Comparison of ENCODE assay signal across 8 cellular contexts in the genomic region with DNA sequence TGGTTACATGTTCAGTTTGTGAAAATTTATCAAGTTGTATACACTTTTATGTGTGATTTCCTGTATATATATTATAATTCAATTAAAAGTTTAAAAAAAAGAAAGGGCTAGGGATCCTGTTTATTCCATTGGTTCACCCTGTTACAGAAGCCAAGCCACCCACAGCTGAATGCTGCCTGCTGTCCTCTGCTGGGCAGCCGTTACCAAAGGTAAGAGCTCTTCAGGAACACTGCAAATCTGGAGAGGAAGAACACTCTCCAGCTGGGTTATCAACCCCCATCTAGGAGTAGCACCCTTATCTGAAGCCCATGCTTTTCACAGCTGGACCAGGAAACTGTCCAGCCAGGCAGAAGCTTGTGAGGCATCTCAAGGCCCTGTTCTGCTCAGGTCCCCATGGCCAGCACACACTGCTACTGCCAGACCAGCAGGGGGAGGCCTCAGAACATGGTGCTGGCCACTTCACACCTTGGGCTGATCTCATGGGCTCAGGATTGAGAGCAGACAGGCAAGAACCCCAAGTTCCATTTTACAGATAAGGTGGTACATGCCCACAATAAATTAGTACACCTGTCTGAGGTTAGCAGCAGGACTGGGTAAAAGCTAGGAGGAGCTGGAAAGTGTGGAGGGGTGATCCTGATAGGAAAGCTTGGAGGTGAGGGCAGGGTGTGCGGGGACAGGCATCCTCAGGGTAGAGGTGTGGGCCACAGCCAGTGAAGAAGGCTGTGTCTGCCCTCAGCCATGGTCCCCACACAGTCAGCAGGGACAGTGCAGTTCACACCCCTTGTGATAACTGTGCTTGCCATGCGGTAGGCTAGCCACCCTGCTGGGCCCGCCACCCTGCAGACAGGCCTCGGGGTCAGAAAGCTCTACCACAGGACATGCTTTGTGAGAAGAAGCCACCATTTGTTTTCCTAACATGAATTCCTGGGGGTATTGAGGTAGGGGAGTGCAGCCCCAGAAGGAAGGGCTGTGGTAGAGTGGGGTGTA. TPM values are rescaled to one million over a fixed set of nuclear protein-coding genes. Genes with fewer than 3 reads are reported as not detected.
DNase-seq lines count a peak whose midpoint lies in the region; ATAC-seq and TF ChIP-seq lines count a peak whose summit lies in the region.

No MANE protein-coding gene starts in this region.

- H3K36me3 ChIP-seq in upper lobe of right lung (peaks cover 42% of the 10 kb centered on the region), suprapubic skin (peaks cover 51% of the 10 kb centered on the region)

- TF ChIP-seq EP300 in suprapubic skin (IDR thresholded peaks at IDR 0.05): no peak

- H3K27me3 ChIP-seq in upper lobe of right lung (no peaks in the 10 kb centered on the region), suprapubic skin (no peaks in the 10 kb centered on the region)

- H3K9me3 ChIP-seq in upper lobe of right lung (no peaks in the 10 kb centered on the region), suprapubic skin (no peaks in the 10 kb centered on the region)

- DNase-seq in NCI-H1436 (lab: John Stamatoyannopoulos, UW): peak; percentile 45
- no peak for DNase-seq in NCI-H1436 treated with DMSO at 0.1 percent for 48 hours (lab: John Stamatoyannopoulos, UW)
- DNase-seq in NCI-H2029 treated with DMSO at 0.1 percent for 48 hours (lab: John Stamatoyannopoulos, UW): peak; percentile 58
- DNase-seq in activated CD4-positive, alpha-beta T cell treated with anti-CD3 and anti-CD28 coated beads for 24 hours (ENCODE audit: low read depth in 2 of 2): peak; percentile 6 to 15
- DNase-seq in ecto neural progenitor cell (ENCODE audit: low spot score): peak; percentile 72
- DNase-seq in myocyte (ENCODE audit: low read depth): peak; percentile 65
- peak; percentile 73 for DNase-seq in upper lobe of right lung
- DNase-seq in suprapubic skin (ENCODE audit: low spot score in 2 of 2): no peak

- WGBS in suprapubic skin: 97% methylated on average over 5 of the region's 5 CpGs

- H3K4me3 ChIP-seq in upper lobe of right lung: no peak overlapping the region
- no peak overlapping the region for H3K4me3 ChIP-seq in suprapubic skin

- TF ChIP-seq CTCF in upper lobe of right lung (IDR thresholded peaks at IDR 0.05): peak; percentile 70
- peak in 1 of 2 donors; percentile 42 for TF ChIP-seq CTCF in suprapubic skin (IDR thresholded peaks at IDR 0.05)

- H3K27ac ChIP-seq in upper lobe of right lung (no peak overlapping the region), suprapubic skin (no peak overlapping the region)

- peak; percentile 94 for ATAC-seq in upper lobe of right lung

- H3K4me1 ChIP-seq in upper lobe of right lung (peaks cover 6% of the 10 kb centered on the region), suprapubic skin (peaks cover 26% of the 10 kb centered on the region)

- TF ChIP-seq POLR2A in suprapubic skin (IDR thresholded peaks at IDR 0.05): no peak

- intact Hi-C loops in upper lobe of right lung (cut with DNase I): no loop called here

RNA-seq across cellular contexts. Expression of a gene that starts 54.3 kb away (rescaled TPM):
- 153 and 348 TPM in 2 replicates for total RNA-seq in myocyte
- polyA plus RNA-seq in myocyte (2012): 82.8 TPM
- 80.8 TPM for total RNA-seq in upper lobe of right lung
- 100 to 1,000 TPM in 2 of 4 donors, 10 to 100 TPM in 2; 78.1 to 124 (median 91.7) TPM for total RNA-seq in suprapubic skin

Comparison
In these comparisons a context has a peak if more than half of its experiments do, and no peak if none do; other contexts are left out.
1. DNase-seq: peak in NCI-H1436 (single experiment), NCI-H2029 treated with DMSO at 0.1 percent for 48 hours (single experiment), activated CD4-positive, alpha-beta T cell treated with anti-CD3 and anti-CD28 coated beads for 24 hours (2 of 2), ecto neural progenitor cell (single experiment), myocyte (single experiment) and upper lobe of right lung (single experiment); none in NCI-H1436 treated with DMSO at 0.1 percent for 48 hours (single experiment) and suprapubic skin (0 of 2).